Comparison of ENCODE assay signal across 17 cellular contexts in the genomic region with DNA sequence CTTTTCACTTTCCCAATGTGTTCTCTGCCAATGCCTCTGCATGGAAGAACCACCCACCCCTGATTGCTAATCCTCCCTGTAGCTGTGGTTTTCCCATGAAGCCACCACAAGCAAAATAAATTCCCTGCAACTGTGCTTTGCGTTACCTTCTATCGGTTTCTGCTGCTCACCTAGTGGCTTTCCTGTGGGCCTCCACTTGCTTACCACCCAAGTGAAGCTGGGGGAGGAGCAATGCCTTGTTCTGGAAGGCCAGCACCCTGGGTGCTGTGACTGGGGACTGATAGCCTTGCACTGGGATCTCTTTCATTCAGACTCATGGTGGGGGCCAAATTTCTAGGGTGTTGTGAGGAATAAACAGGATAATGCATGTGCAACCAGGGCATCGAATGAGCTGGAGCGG. TPM values are rescaled to one million over a fixed set of nuclear protein-coding genes. Genes with fewer than 3 reads are reported as not detected.
"Had no signal": no experiment of that assay in that cellular context is flagged by ENCODE, and none has a peak within 500 bp of the region (broad histone marks: within the 10 kb centered on the region; RNA-seq: fewer than 3 reads in every experiment).

No MANE protein-coding gene starts in this region.

- DNase-seq: MM.1S, NCI-H1092 treated with DMSO at 0.1 percent for 48 hours, NCI-H1436, NCI-H187 treated with DMSO at 0.1 percent for 48 hours, NCI-H2029 treated with DMSO at 0.1 percent for 48 hours, NCI-H2171 treated with DMSO at 0.1 percent for 48 hours, NCI-H345, NCI-H446 treated with DMSO at 0.1 percent for 48 hours, NCI-H510A treated with DMSO at 0.1 percent for 48 hours, NCI-H526 treated with DMSO at 0.1 percent for 48 hours, NCI-H748 treated with DMSO at 0.1 percent for 48 hours, SHP77, SK-N-SH, SW 1271, T-cell had no signal

- H3K4me3 ChIP-seq: K562 had no signal

- H3K9me3 ChIP-seq: SK-N-SH had no signal

- H3K36me3 Mint-ChIP-seq: IgD-negative memory B cell, T-cell had no signal

- H3K4me1 Mint-ChIP-seq: IgD-negative memory B cell, T-cell had no signal

- H3K27ac Mint-ChIP-seq: IgD-negative memory B cell, T-cell had no signal

- H3K9me3 Mint-ChIP-seq: T-cell had no signal

- H3K4me3 Mint-ChIP-seq: IgD-negative memory B cell, T-cell had no signal

- ATAC-seq: K562, T-cell had no signal

RNA-seq across cellular contexts. Expression of gene GDNF, which starts 56.3 kb away (rescaled TPM):
- total RNA-seq: K562, T-cell had no signal
- polyA plus RNA-seq: IgD-negative memory B cell, K562 had no signal
